ENCODE assay signal across 10 cellular contexts in genomic region chr1:154957258-154957657, GRCh38. TPM values are rescaled to one million over a fixed set of nuclear protein-coding genes. Genes with fewer than 3 reads are reported as not detected.
DNase-seq lines count a peak whose midpoint lies in the region; ATAC-seq and TF ChIP-seq lines count a peak whose summit lies in the region.
"Had no signal": no experiment of that assay in that cellular context is flagged by ENCODE, and none has a peak within 500 bp of the region (broad histone marks: within the 10 kb centered on the region; RNA-seq: fewer than 3 reads in every experiment).

No MANE protein-coding gene starts in this region.

- H3K27me3 ChIP-seq in heart right ventricle (no peaks in the 10 kb centered on the region), breast epithelium (no peaks in the 10 kb centered on the region), vagina (no peaks in the 10 kb centered on the region)
- H3K27me3 ChIP-seq: right lobe of liver had no signal

- H3K4me1 ChIP-seq in heart right ventricle (peaks cover 15 to 73% (median 58%) of the 10 kb centered on the region in 9 donors), breast epithelium (peaks cover 0 to 27% of the 10 kb centered on the region in 2 donors), vagina (peaks cover 66% of the 10 kb centered on the region)

- WGBS in heart right ventricle, 2 donors: 25 to 40% methylated on average over 7 of the region's 7 CpGs

- TF ChIP-seq POLR2A in breast epithelium (IDR thresholded peaks at IDR 0.05): no peak
- TF ChIP-seq POLR2A in vagina (IDR thresholded peaks at IDR 0.05): no peak

- H3K36me3 ChIP-seq in heart right ventricle: peaks cover 0 to 21% (median 15%) of the 10 kb centered on the region in 9 donors
- no peaks in the 10 kb centered on the region for H3K36me3 ChIP-seq in breast epithelium
- peaks cover 0 to 8% of the 10 kb centered on the region in 2 donors for H3K36me3 ChIP-seq in vagina

- H3K27ac ChIP-seq in heart right ventricle (peak overlapping the region in 9 of 10 donors; percentile 69 to 84 (median 80)), breast epithelium (peak overlapping the region; percentile 69 to 76), vagina (peak overlapping the region; percentile 68)

- TF ChIP-seq CTCF in heart right ventricle (IDR thresholded peaks at IDR 0.05): no peak
- TF ChIP-seq CTCF in breast epithelium (IDR thresholded peaks at IDR 0.05): no peak
- TF ChIP-seq CTCF in vagina (IDR thresholded peaks at IDR 0.05): no peak

- intact Hi-C loops in heart right ventricle (cut with DNase I): loop anchor here in 3 of 10 donors (5.0 to 10.0 kb wide), 3 partner anchors 58 to 95 kb away; partner anchors contain the start of gene ADAM15 (in 1 of the 3)
- intact Hi-C loops in left cardiac atrium (cut with DNase I): no loop called here
- intact Hi-C loops in breast epithelium (cut with DNase I; ENCODE audit: low total_unique reads): loop anchor here (10.0 kb wide), 1 partner anchor 108 kb away; the partner anchor contains the start of gene EFNA4
- intact Hi-C loops in vagina (cut with DNase I): no loop called here

- ATAC-seq in heart right ventricle (no peak), left cardiac atrium (no peak), HG02870 (IDR thresholded peaks at IDR 0.05; ENCODE audit: unreplicated experiment) (no peak), HG03039 (IDR thresholded peaks at IDR 0.05; ENCODE audit: unreplicated experiment) (no peak)
- ATAC-seq: right lobe of liver had no signal

- H3K4me3 ChIP-seq in heart right ventricle (no peak overlapping the region), breast epithelium (no peak overlapping the region), vagina (no peak overlapping the region)

- no peak for DNase-seq in heart right ventricle
- no peak for DNase-seq in left cardiac atrium
- DNase-seq in breast epithelium (ENCODE audit: low spot score in 2 of 2): no peak
- DNase-seq in myocyte (ENCODE audit: low read depth): peak; percentile 57
- no peak for DNase-seq in vagina (ENCODE audit: extremely low spot score in 2 of 2)
- DNase-seq in NCI-H146 (lab: John Stamatoyannopoulos, UW): no peak
- DNase-seq: NCI-H446 treated with DMSO at 0.1 percent for 48 hours had no signal

- H3K9me3 ChIP-seq in heart right ventricle (no peaks in the 10 kb centered on the region), breast epithelium (no peaks in the 10 kb centered on the region), vagina (no peaks in the 10 kb centered on the region)
- H3K9me3 ChIP-seq: right lobe of liver had no signal

RNA-seq across cellular contexts. Expression of gene PBXIP1, which starts 1.4 kb away (rescaled TPM):
- 10 to 100 TPM; 38.3 to 75.0 (median 48.8) TPM for total RNA-seq in heart right ventricle
- polyA plus RNA-seq in heart right ventricle: 10 to 100 TPM; 25.4 to 33.0 TPM
- 10 to 100 TPM; 58.8 to 69.7 TPM for total RNA-seq in left cardiac atrium
- 100 to 1,000 TPM in 2 of 3 donors, 10 to 100 TPM in 1; 79.3 to 156 (median 105) TPM for total RNA-seq in breast epithelium
- total RNA-seq in myocyte: 535 and 641 TPM in 2 replicates
- 255 TPM for polyA plus RNA-seq in myocyte (2012)
- total RNA-seq in vagina: 56.5 TPM

RNA-seq across cellular contexts. Expression of gene PYGO2, which starts 4.3 kb away (rescaled TPM):
- total RNA-seq in heart right ventricle: 10 to 100 TPM in 9 of 10 donors, 1 to 10 TPM in 1; 8.8 to 18.0 (median 13.9) TPM
- polyA plus RNA-seq in heart right ventricle: 10 to 100 TPM; 11.9 to 12.1 TPM
- 10 to 100 TPM; 15.3 to 15.8 TPM for total RNA-seq in left cardiac atrium
- 10 to 100 TPM; 14.6 to 26.2 (median 20.3) TPM for total RNA-seq in breast epithelium
- total RNA-seq in myocyte: 25.8 and 31.0 TPM in 2 replicates
- 27.0 TPM for polyA plus RNA-seq in myocyte (2012)
- 19.2 TPM for total RNA-seq in vagina

RNA-seq across cellular contexts. Expression of gene SHC1, which starts 13.3 kb away (rescaled TPM):
- total RNA-seq in heart right ventricle: 10 to 100 TPM; 42.6 to 95.7 (median 57.8) TPM
- polyA plus RNA-seq in heart right ventricle: 10 to 100 TPM; 35.6 to 58.3 TPM
- 100 to 1,000 TPM in 1 of 2 donors, 10 to 100 TPM in 1; 88.7 to 102 TPM for total RNA-seq in left cardiac atrium
- total RNA-seq in breast epithelium: 100 to 1,000 TPM in 2 of 3 donors, 10 to 100 TPM in 1; 94.4 to 177 (median 134) TPM
- total RNA-seq in myocyte: 165 and 171 TPM in 2 replicates
- 295 TPM for polyA plus RNA-seq in myocyte (2012)
- 110 TPM for total RNA-seq in vagina

RNA-seq across cellular contexts. Expression of gene CKS1B, which starts 17.2 kb away (rescaled TPM):
- 10 to 100 TPM; 10.9 to 30.9 (median 17.5) TPM for total RNA-seq in heart right ventricle
- 10 to 100 TPM in 1 of 2 donors, 1 to 10 TPM in 1; 4.6 to 36.7 TPM for polyA plus RNA-seq in heart right ventricle
- total RNA-seq in left cardiac atrium: 10 to 100 TPM; 26.9 to 33.8 TPM
- total RNA-seq in breast epithelium: 100 to 1,000 TPM in 1 of 3 donors, 10 to 100 TPM in 2; 44.6 to 104 (median 47.3) TPM
- 26.6 and 33.5 TPM in 2 replicates for total RNA-seq in myocyte
- polyA plus RNA-seq in myocyte (2012): 56.5 TPM
- 30.4 TPM for total RNA-seq in vagina

RNA-seq across cellular contexts. Expression of gene PMVK, which starts 20.7 kb away (rescaled TPM):
- total RNA-seq in heart right ventricle (10 to 100 TPM; 29.9 to 66.4 (median 39.4) TPM), left cardiac atrium (10 to 100 TPM; 55.9 to 63.7 TPM), breast epithelium (10 to 100 TPM; 15.0 to 16.7 (median 16.4) TPM), myocyte (10.9 and 11.3 TPM in 2 replicates), vagina (20.6 TPM)
- 10 to 100 TPM; 40.2 to 42.9 TPM for polyA plus RNA-seq in heart right ventricle
- 74.4 TPM for polyA plus RNA-seq in myocyte (2012)
